In genomic region chr15:79430901-79431635, GRCh38 we compare ENCODE assay signal across 9 cellular contexts. TPM values are rescaled to one million over a fixed set of nuclear protein-coding genes. Genes with fewer than 3 reads are reported as not detected.
DNase-seq lines count a peak whose midpoint lies in the region; ATAC-seq and TF ChIP-seq lines count a peak whose summit lies in the region.
"Had no signal": no experiment of that assay in that cellular context is flagged by ENCODE, and none has a peak within 500 bp of the region (broad histone marks: within the 10 kb centered on the region; RNA-seq: fewer than 3 reads in every experiment).

No MANE protein-coding gene starts in this region.

- no peak overlapping the region for H3K4ac ChIP-seq in trophoblast cell (ENCODE audit: low read depth, low read length)

- no peak overlapping the region for H3K23ac ChIP-seq in trophoblast cell (ENCODE audit: low read length)

- peak overlapping the region; percentile 74 for H3K4me2 ChIP-seq in fibroblast of lung (ENCODE audit: extremely low read depth, insufficient read depth, low read length)
- peak overlapping the region; percentile 99 for H3K4me2 ChIP-seq in trophoblast cell (ENCODE audit: low read length)

- no peak for TF ChIP-seq EP300 in ovary (IDR thresholded peaks at IDR 0.05)

- no peak overlapping the region for H2AK5ac ChIP-seq in trophoblast cell (ENCODE audit: low read length)

- ATAC-seq in effector memory CD8-positive, alpha-beta T cell (replicated peaks) = no peak

- H3K79me2 ChIP-seq in fibroblast of lung (ENCODE audit: control insufficient read depth, insufficient read depth, low read length) (no peaks in the 10 kb centered on the region), trophoblast cell (ENCODE audit: control insufficient read depth, insufficient read depth, low read length, poor library complexity) (peaks cover 3% of the 10 kb centered on the region)

- no CpG with 5 or more reads among the region's 14 CpGs for WGBS in trophoblast cell (ENCODE audit: extremely low coverage, insufficient coverage, insufficient read length)
- WGBS in ovary, 3 donors = 27 to 34% (median 29%) methylated on average over 14 of the region's 14 CpGs

- no peak overlapping the region for H2BK12ac ChIP-seq in trophoblast cell (ENCODE audit: low read length)

- no peak overlapping the region for H3K14ac ChIP-seq in trophoblast cell (ENCODE audit: low read length)

- H3K9ac ChIP-seq in fibroblast of lung (ENCODE audit: insufficient read depth, low read length) (no peak overlapping the region), trophoblast cell (ENCODE audit: low read length) (peak overlapping the region; percentile 45)

- H2BK120ac ChIP-seq in trophoblast cell (ENCODE audit: insufficient read depth, low read length, poor library complexity) = no peak overlapping the region

- H3K9me3 Mint-ChIP-seq in effector memory CD8-positive, alpha-beta T cell = no peaks in the 10 kb centered on the region

- no peak for TF ChIP-seq CTCF in fibroblast of lung (conservative IDR thresholded peaks at IDR 0.05 in 1 of 2, IDR thresholded peaks at IDR 0.05 in 1 of 2; ENCODE audit: low read depth in 1 of 2, low read length in 2 of 2)
- TF ChIP-seq CTCF in ovary (IDR thresholded peaks at IDR 0.05) = no peak

- H3K27me3 Mint-ChIP-seq in effector memory CD8-positive, alpha-beta T cell = peaks cover 57 to 92% of the 10 kb centered on the region in 2 donors

- H3K9me3 ChIP-seq in fibroblast of lung (ENCODE audit: control insufficient read depth, insufficient read depth, low read depth, low read length) = no peaks in the 10 kb centered on the region
- peaks cover 2% of the 10 kb centered on the region for H3K9me3 ChIP-seq in trophoblast cell (ENCODE audit: insufficient read depth, low read depth, low read length)
- no peaks in the 10 kb centered on the region for H3K9me3 ChIP-seq in ovary

- H3K4me3 ChIP-seq in fibroblast of lung (replicated peaks in 1 of 4; ENCODE audit: control extremely low read depth in 1 of 4, insufficient read depth in 1 of 4, low read depth in 3 of 4, low read length in 4 of 4) (peak overlapping the region; percentile 22 to 57 (median 41)), trophoblast cell (ENCODE audit: low read depth, low read length) (peak overlapping the region; percentile 78), ovary (no peak overlapping the region)

- no peaks in the 10 kb centered on the region for H3K36me3 ChIP-seq in fibroblast of lung (ENCODE audit: control insufficient read depth, insufficient read depth, low read length)
- H3K36me3 ChIP-seq in trophoblast cell (ENCODE audit: control insufficient read depth in 1 of 2, insufficient read depth in 2 of 2, low read length in 2 of 2) = no peaks in the 10 kb centered on the region
- H3K36me3 ChIP-seq in ovary = no peaks in the 10 kb centered on the region

- no peaks in the 10 kb centered on the region for H3K4me1 ChIP-seq in fibroblast of lung (ENCODE audit: control insufficient read depth, extremely low read depth, insufficient read depth, low read length)
- H3K4me1 ChIP-seq in trophoblast cell (ENCODE audit: control insufficient read depth in 1 of 2, insufficient read depth in 2 of 2, low read length in 2 of 2) = peaks cover 5 to 11% of the 10 kb centered on the region in 2 experiments
- H3K4me1 ChIP-seq in ovary (ENCODE audit: insufficient read depth) = peaks cover 2% of the 10 kb centered on the region

- H3K27ac ChIP-seq in fibroblast of lung (ENCODE audit: insufficient read depth, low read length) = no peak overlapping the region
- no peak overlapping the region for H3K27ac ChIP-seq in trophoblast cell (ENCODE audit: low read depth, low read length)
- no peak overlapping the region for H3K27ac ChIP-seq in ovary

- no peak overlapping the region for H2BK5ac ChIP-seq in trophoblast cell (ENCODE audit: low read depth, low read length, poor library complexity)

- no peaks in the 10 kb centered on the region for H3K36me3 Mint-ChIP-seq in effector memory CD8-positive, alpha-beta T cell (ENCODE audit: insufficient read depth)

- H3K79me1 ChIP-seq in trophoblast cell (ENCODE audit: low read length) = peaks cover 3% of the 10 kb centered on the region

- no peak overlapping the region for H3K27ac Mint-ChIP-seq in effector memory CD8-positive, alpha-beta T cell

- H4K12ac ChIP-seq in trophoblast cell (ENCODE audit: low read depth, low read length) = no peak overlapping the region

- H3K4me1 Mint-ChIP-seq in effector memory CD8-positive, alpha-beta T cell (ENCODE audit: low read depth in 2 of 2) = peaks cover 2 to 6% of the 10 kb centered on the region in 2 donors

- H3K27me3 ChIP-seq in fibroblast of lung (ENCODE audit: control insufficient read depth, insufficient read depth, low read length) = peaks cover 23% of the 10 kb centered on the region
- H3K27me3 ChIP-seq in trophoblast cell (ENCODE audit: insufficient read depth, low read length) = peaks cover 15% of the 10 kb centered on the region
- no peaks in the 10 kb centered on the region for H3K27me3 ChIP-seq in ovary

- no peak for TF ChIP-seq POLR2A in ovary (IDR thresholded peaks at IDR 0.05)

- no peaks in the 10 kb centered on the region for H4K20me1 ChIP-seq in fibroblast of lung (ENCODE audit: control insufficient read depth, extremely low read depth, insufficient read depth, low read length)

- intact Hi-C loops in ovary (cut with DNase I) = no loop called here

- H2AFZ ChIP-seq in fibroblast of lung (ENCODE audit: low read length) = no peak overlapping the region
- peak overlapping the region; percentile 37 for H2AFZ ChIP-seq in trophoblast cell (ENCODE audit: insufficient read depth, low read length, poor library complexity)

- DNase-seq in ELF-1 (ENCODE audit: low read depth, low spot score) (peak; percentile 62), SK-N-DZ (ENCODE audit: low spot score) (peak; percentile 27), fibroblast of lung (ENCODE audit: low read depth in 2 of 2) (peak in 1 of 2 donors; percentile 15), trophoblast cell (no peak), ovary (no peak), NCI-H2081 (lab: John Stamatoyannopoulos, UW) (no peak), NCI-H2029 treated with DMSO at 0.1 percent for 48 hours (lab: John Stamatoyannopoulos, UW) (no peak)
- DNase-seq in effector memory CD8-positive, alpha-beta T cell = no peak
- DNase-seq: stimulated activated CD4-positive, alpha-beta T cell treated with anti-CD3 and anti-CD28 coated beads, Interleukin-4, amount 100 ng/mL, for 24 hours had no signal

- H3K18ac ChIP-seq in trophoblast cell (ENCODE audit: low read length) = no peak overlapping the region

- no peak overlapping the region for H3K4me3 Mint-ChIP-seq in effector memory CD8-positive, alpha-beta T cell

- H4K8ac ChIP-seq in trophoblast cell (ENCODE audit: low read depth, low read length) = no peak overlapping the region

- no peak overlapping the region for H4K91ac ChIP-seq in trophoblast cell (ENCODE audit: low read depth, low read length)

RNA-seq across cellular contexts. Expression of gene MINAR1, which starts 1.1 kb away (rescaled TPM):
- polyA plus RNA-seq in SK-N-DZ (2014; cell fraction: cytosol; rRNA removed) = 0.60 and 0.85 TPM in 2 replicates
- 0.99 and 1.7 TPM in 2 replicates for polyA plus RNA-seq in SK-N-DZ (2014; cell fraction: nucleus; rRNA removed)
- 0.26 and 0.33 TPM in 2 replicates for total RNA-seq in fibroblast of lung
- polyA plus RNA-seq in fibroblast of lung = 0.24 and 0.58 TPM in 2 replicates
- 0.28 and 0.65 TPM in 2 replicates for polyA plus RNA-seq in fibroblast of lung (2012)
- polyA minus RNA-seq in fibroblast of lung (ENCODE audit: low replicate concordance) = 0.70 and 2.2 TPM in 2 replicates
- 1.5 and 1.7 TPM in 2 replicates for polyA plus RNA-seq in trophoblast cell (2013)
- total RNA-seq in ovary = under 1 TPM; 0.12 to 0.62 (median 0.23) TPM
- polyA plus RNA-seq in ovary = under 1 TPM; 0.19 to 0.38 TPM

Comparison
In these comparisons a context has a peak if more than half of its experiments do, and no peak if none do; other contexts are left out.
1. DNase-seq: peak in ELF-1 (single experiment) and SK-N-DZ (single experiment); none in trophoblast cell (0 of 2), ovary (0 of 5), NCI-H2081 (0 of 2), NCI-H2029 treated with DMSO at 0.1 percent for 48 hours (single experiment) and effector memory CD8-positive, alpha-beta T cell (0 of 3).